In the genomic region with DNA sequence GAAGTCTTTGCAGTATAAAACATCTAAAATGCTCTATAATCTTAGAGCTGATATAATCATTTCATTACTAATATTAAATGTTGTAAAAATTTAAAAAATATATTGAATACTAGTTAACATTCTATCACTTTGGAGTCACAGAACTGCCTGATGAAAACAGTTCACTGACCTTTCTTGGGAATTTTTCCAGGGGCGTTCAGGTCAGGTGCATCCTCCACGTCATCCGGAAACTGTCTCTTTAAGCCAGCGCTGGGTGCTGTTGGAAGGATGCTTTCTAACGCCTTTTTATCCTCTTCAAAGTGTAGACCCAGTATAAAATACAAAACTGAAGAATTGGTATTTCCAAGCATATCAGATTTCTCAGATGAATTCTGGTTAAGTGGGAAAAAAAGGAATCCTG, we compare ENCODE assay signal across 9 cellular contexts. TPM values are rescaled to one million over a fixed set of nuclear protein-coding genes. Genes with fewer than 3 reads are reported as not detected.
"Had no signal": no experiment of that assay in that cellular context is flagged by ENCODE, and none has a peak within 500 bp of the region (broad histone marks: within the 10 kb centered on the region; RNA-seq: fewer than 3 reads in every experiment).

No MANE protein-coding gene starts in this region.

- ATAC-seq: GM12878 had no signal

- H3K4me3 ChIP-seq: GM12878 had no signal

- DNase-seq: GDM1, GF-D8 had no signal

- FAIRE-seq: G401.6, GM12878, GM12891, GM12892, GM18507, GM19239 had no signal

RNA-seq across cellular contexts. Expression of a gene that starts 22.8 kb away (rescaled TPM):
- total RNA-seq: G401 had no signal
